In the genomic region with DNA sequence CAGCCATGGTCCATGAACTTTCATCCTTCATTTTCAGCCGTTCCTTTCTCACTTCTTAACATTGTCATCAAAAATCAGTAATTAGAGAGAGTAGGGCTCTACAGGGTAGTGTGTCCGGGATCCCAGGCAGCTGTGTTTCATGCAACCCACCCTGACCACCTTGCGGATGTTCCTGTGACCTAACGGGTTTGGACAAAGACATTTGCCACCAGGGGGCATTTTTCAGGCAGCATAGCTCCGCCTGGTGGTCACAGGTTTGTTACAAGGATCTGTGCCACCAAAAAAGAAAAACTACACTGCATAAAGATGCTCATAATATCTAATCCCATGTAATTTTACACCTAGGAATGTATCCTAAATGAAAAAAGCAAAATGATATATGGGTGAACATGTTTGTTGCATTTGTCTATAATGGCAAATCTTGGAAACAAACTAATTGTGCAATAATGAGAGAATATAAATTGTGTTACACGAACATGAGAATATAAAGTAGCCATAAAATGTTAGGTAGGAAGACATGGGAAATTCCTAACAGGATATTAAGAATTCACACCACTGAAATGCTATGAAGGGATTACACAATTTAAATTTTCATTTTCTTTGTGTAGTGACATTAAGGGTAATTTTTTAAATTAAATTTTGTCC, we compare ENCODE assay signal across 8 cellular contexts.
A peak's percentile ranks its signal among the peaks of the same experiment; 100 is the strongest.
DNase-seq lines count a peak whose midpoint lies in the region; ATAC-seq, FAIRE-seq and TF ChIP-seq lines count a peak whose summit lies in the region.

No MANE protein-coding gene starts in this region.

- no peaks in the 10 kb centered on the region for H3K4me1 ChIP-seq in right lobe of liver
- no peaks in the 10 kb centered on the region for H3K4me1 ChIP-seq in suprapubic skin

- DNase-seq in NCI-H2227 (lab: John Stamatoyannopoulos, UW; ENCODE audit: unreplicated experiment): peak; percentile 10
- no peak for DNase-seq in NCI-H2227 treated with DMSO at 0.1 percent for 48 hours (lab: John Stamatoyannopoulos, UW)
- DNase-seq in KBM-7: peak; percentile 67
- peak in 3 of 5 experiments; percentile 9 to 39 (median 12) for DNase-seq in T-helper 2 cell
- peak; percentile 58 for DNase-seq in bronchial epithelial cell (ENCODE audit: low read depth)
- DNase-seq in right lobe of liver: no peak
- DNase-seq in suprapubic skin (ENCODE audit: low spot score in 2 of 2): no peak

- 36% methylated on average over 6 of the region's 6 CpGs for WGBS in right lobe of liver (ENCODE audit: insufficient coverage, low coverage, low lambda C conversion rate, missing lambda C conversion rate)
- WGBS in suprapubic skin: 44% methylated on average over 6 of the region's 6 CpGs

- no peak for FAIRE-seq in bronchial epithelial cell (lab: Jason Lieb, UNC)

- in situ Hi-C loops in KBM-7 (cut with MboI; ENCODE audit: low pct_unique_long_range_greater_than_20kb, low sequenced_read_pairs): no loop called here

- H3K4me3 ChIP-seq in bronchial epithelial cell (ENCODE audit: low read depth, low read length): no peak overlapping the region
- H3K4me3 ChIP-seq in right lobe of liver: no peak overlapping the region
- no peak overlapping the region for H3K4me3 ChIP-seq in suprapubic skin

- no peaks in the 10 kb centered on the region for H3K9me3 ChIP-seq in right lobe of liver
- no peaks in the 10 kb centered on the region for H3K9me3 ChIP-seq in suprapubic skin

- peak; percentile 46 to 69 (median 61) for ATAC-seq in right lobe of liver
- no peak for ATAC-seq in HG03520 (IDR thresholded peaks at IDR 0.05; ENCODE audit: unreplicated experiment)

- H3K27ac ChIP-seq in right lobe of liver (no peak overlapping the region), suprapubic skin (no peak overlapping the region)

- H3K36me3 ChIP-seq in bronchial epithelial cell (ENCODE audit: control insufficient read depth, insufficient read depth, low read length) (no peaks in the 10 kb centered on the region), right lobe of liver (no peaks in the 10 kb centered on the region), suprapubic skin (no peaks in the 10 kb centered on the region)

- no peaks in the 10 kb centered on the region for H3K27me3 ChIP-seq in bronchial epithelial cell (ENCODE audit: control insufficient read depth, insufficient read depth, low read length)
- H3K27me3 ChIP-seq in right lobe of liver: no peaks in the 10 kb centered on the region
- H3K27me3 ChIP-seq in suprapubic skin: no peaks in the 10 kb centered on the region

- TF ChIP-seq POLR2A in right lobe of liver (IDR thresholded peaks at IDR 0.05): no peak
- TF ChIP-seq POLR2A in suprapubic skin (IDR thresholded peaks at IDR 0.05): no peak

- intact Hi-C loops in right lobe of liver (cut with DNase I): no loop called here

- TF ChIP-seq CTCF in bronchial epithelial cell (IDR thresholded peaks at IDR 0.05; ENCODE audit: insufficient read depth, low read length, severe bottlenecking): peak; percentile 96
- TF ChIP-seq CTCF in right lobe of liver (IDR thresholded peaks at IDR 0.05): peak; percentile 55 to 79 (median 73)
- peak; percentile 48 to 68 for TF ChIP-seq CTCF in suprapubic skin (IDR thresholded peaks at IDR 0.05)

- no peak for TF ChIP-seq EP300 in suprapubic skin (IDR thresholded peaks at IDR 0.05)

Comparison
In these comparisons a context has a peak if more than half of its experiments do, and no peak if none do; other contexts are left out.
1. DNase-seq: peak in NCI-H2227 (single experiment), KBM-7 (single experiment), T-helper 2 cell (3 of 5) and bronchial epithelial cell (single experiment); none in NCI-H2227 treated with DMSO at 0.1 percent for 48 hours (single experiment), right lobe of liver (0 of 3) and suprapubic skin (0 of 2).
2. Peak in every context shown above with its lines, with median percentiles within 50 percentile points of each other: CTCF ChIP-seq.